14 cellular contexts compared by ENCODE assay signal in genomic region chr4:52640808-52641595, GRCh38. TPM values are rescaled to one million over a fixed set of nuclear protein-coding genes. Genes with fewer than 3 reads are reported as not detected.
DNase-seq lines count a peak whose midpoint lies in the region; ATAC-seq, FAIRE-seq and TF ChIP-seq lines count a peak whose summit lies in the region.
"Had no signal": no experiment of that assay in that cellular context is flagged by ENCODE, and none has a peak within 500 bp of the region (broad histone marks: within the 10 kb centered on the region; RNA-seq: fewer than 3 reads in every experiment).

No MANE protein-coding gene starts in this region.

- no peak overlapping the region for H4K5ac ChIP-seq in H9 (ENCODE audit: insufficient read length, low read depth, low read length)

- no peak overlapping the region for H3K4me2 ChIP-seq in H9 (ENCODE audit: insufficient read depth, insufficient read length, low read length)

- intact Hi-C loops in esophagus muscularis mucosa (cut with DNase I): no loop called here

- H3K23ac ChIP-seq in H9 (ENCODE audit: insufficient read length, low read depth, low read length): no peak overlapping the region

- ATAC-seq in T-helper 17 cell: no peak

- H3K4me3 ChIP-seq in esophagus muscularis mucosa: no peak overlapping the region
- H3K4me3 ChIP-seq in small intestine (ENCODE audit: low read depth in 1 of 2, low read length in 2 of 2): no peak overlapping the region

- H2BK12ac ChIP-seq in H9 (ENCODE audit: insufficient read length, low read depth, low read length): no peak overlapping the region

- H4K20me1 ChIP-seq in H9 (ENCODE audit: control insufficient read depth, insufficient read depth, insufficient read length): no peaks in the 10 kb centered on the region

- FAIRE-seq in small intestine (lab: Jason Lieb, UNC): no peak
- FAIRE-seq: colon had no signal

- no peak overlapping the region for H3K56ac ChIP-seq in H9 (ENCODE audit: insufficient read length, low read depth, low read length)

- H3K27ac Mint-ChIP-seq in H9 (peak overlapping the region in 2 of 3 experiments; percentile 2 to 31; a peak in 2 of 7 replicates), T-helper 17 cell (peak overlapping the region; percentile 1)

- H3K27ac ChIP-seq in H9 (ENCODE audit: insufficient read length, low read depth, low read length) (no peak overlapping the region), esophagus muscularis mucosa (replicated peaks in 1 of 4) (peak overlapping the region; percentile 19 to 62 (median 41)), small intestine (ENCODE audit: low read depth in 1 of 2, low read length in 1 of 2) (no peak overlapping the region)

- no peak overlapping the region for H2AK5ac ChIP-seq in H9 (ENCODE audit: insufficient read length, low read length)

- no peak for TF ChIP-seq CTCF in H9 (conservative IDR thresholded peaks at IDR 0.05)
- no peak for TF ChIP-seq CTCF in esophagus muscularis mucosa (IDR thresholded peaks at IDR 0.05)
- TF ChIP-seq CTCF in GM13977 (IDR thresholded peaks at IDR 0.05; ENCODE audit: extremely low read depth, insufficient read depth, missing control alignments): no peak

- H3K9ac ChIP-seq in H9 (ENCODE audit: extremely low read depth, insufficient read length, low read length): no peak overlapping the region

- H3K79me1 ChIP-seq in H9 (ENCODE audit: insufficient read depth, low read depth, low read length, poor library complexity, severe bottlenecking): peaks cover 6% of the 10 kb centered on the region

- no peaks in the 10 kb centered on the region for H3K9me3 ChIP-seq in H9 (ENCODE audit: control insufficient read depth, low read depth, low read length)
- H3K9me3 ChIP-seq in T-helper 17 cell (ENCODE audit: control insufficient read depth, low read length, poor library complexity, severe bottlenecking): no peaks in the 10 kb centered on the region
- no peaks in the 10 kb centered on the region for H3K9me3 ChIP-seq in esophagus muscularis mucosa
- H3K9me3 ChIP-seq in small intestine (ENCODE audit: control insufficient read depth, low read depth): no peaks in the 10 kb centered on the region

- H4K91ac ChIP-seq in H9 (ENCODE audit: insufficient read length, low read depth, low read length): no peak overlapping the region

- peaks cover 6% of the 10 kb centered on the region; the same call in 1 of the 2 replicates for H3K4me1 ChIP-seq in H9 (ENCODE audit: insufficient read depth, low read length)
- H3K4me1 ChIP-seq in esophagus muscularis mucosa: peaks cover 40% of the 10 kb centered on the region in 4 donors
- H3K4me1 ChIP-seq in small intestine (ENCODE audit: control insufficient read depth in 2 of 2, insufficient read depth in 1 of 2, low read depth in 1 of 2, low read length in 1 of 2): peaks cover 0 to 15% of the 10 kb centered on the region in 2 donors

- TF ChIP-seq POLR2A in esophagus muscularis mucosa (IDR thresholded peaks at IDR 0.05; ENCODE audit: low read depth): no peak

- H3K36me3 Mint-ChIP-seq in H9 (ENCODE audit: insufficient read depth in 1 of 3, low read depth in 3 of 3) (peaks cover 9 to 19% (median 9%) of the 10 kb centered on the region in 3 experiments; a peak in 6 of 7 replicates), T-helper 17 cell (ENCODE audit: low read depth) (no peaks in the 10 kb centered on the region)

- H3K36me3 ChIP-seq in esophagus muscularis mucosa (no peaks in the 10 kb centered on the region), small intestine (ENCODE audit: control insufficient read depth in 2 of 2, insufficient read depth in 2 of 2, low read length in 2 of 2) (no peaks in the 10 kb centered on the region)

- H2BK5ac ChIP-seq in H9 (ENCODE audit: insufficient read length, low read length): no peak overlapping the region

- H3K4me3 Mint-ChIP-seq in H9 (no peak overlapping the region; a peak in 1 of 5 replicates), T-helper 17 cell (peak overlapping the region; percentile 19)
- H3K4me3 Mint-ChIP-seq: activated T-cell treated with anti-CD3 and anti-CD28 coated beads, Interleukin-2, amount 50 U/mL, for 4 hours had no signal

- no peak overlapping the region for H2BK20ac ChIP-seq in H9 (ENCODE audit: low read depth, low read length, poor library complexity, severe bottlenecking)

- H2BK15ac ChIP-seq in H9 (ENCODE audit: low read depth, low read length): no peak overlapping the region

- H4K8ac ChIP-seq in H9 (replicated peaks; ENCODE audit: insufficient read length, low read depth, low read length): no peak overlapping the region

- no CpG with 5 or more reads among the region's 7 CpGs for WGBS in H9 (ENCODE audit: extremely low coverage, insufficient read length, low lambda C conversion rate)
- WGBS in esophagus muscularis mucosa: 30% methylated on average over 7 of the region's 7 CpGs
- 66 to 81% (median 77%) methylated on average over 7 of the region's 7 CpGs for WGBS in small intestine, 3 donors

- no peaks in the 10 kb centered on the region for H3K23me2 ChIP-seq in H9 (ENCODE audit: insufficient read length, low read depth, low read length, poor library complexity, severe bottlenecking)

- H3K14ac ChIP-seq in H9 (ENCODE audit: insufficient read depth, low read length): no peak overlapping the region

- in situ Hi-C loops in GM13977 (cut with MboI; ENCODE audit: low pct_unique_long_range_greater_than_20kb, low sequenced_read_pairs, unreplicated experiment): no loop called here

- no peak overlapping the region for H2BK120ac ChIP-seq in H9 (ENCODE audit: low read depth, low read length, poor library complexity, severe bottlenecking)

- TF ChIP-seq EP300 in esophagus muscularis mucosa (IDR thresholded peaks at IDR 0.05): no peak

- H3K18ac ChIP-seq in H9 (ENCODE audit: insufficient read length, low read depth, low read length): no peak overlapping the region

- H3K4ac ChIP-seq in H9 (ENCODE audit: low read depth, low read length): no peak overlapping the region

- H3K4me1 Mint-ChIP-seq in H9 (peaks cover 38 to 44% of the 10 kb centered on the region in 2 experiments), T-helper 17 cell (peaks cover 48% of the 10 kb centered on the region)

- peaks cover 38% of the 10 kb centered on the region; the same call in 1 of the 2 replicates for H3K79me2 ChIP-seq in H9 (ENCODE audit: insufficient read depth, low read length)

- H3K27me3 ChIP-seq in H9 (ENCODE audit: insufficient read depth, low read length) (no peaks in the 10 kb centered on the region), esophagus muscularis mucosa (no peaks in the 10 kb centered on the region), small intestine (ENCODE audit: control insufficient read depth in 2 of 2, insufficient read depth in 2 of 2, low read length in 2 of 2) (no peaks in the 10 kb centered on the region)

- DNase-seq in H9 (no peak), T-helper 17 cell (no peak), esophagus muscularis mucosa (ENCODE audit: extremely low spot score) (no peak), smooth muscle cell of the brain vasculature (ENCODE audit: low read depth, low spot score) (peak; percentile 31), COLO829 (ENCODE audit: low spot score) (no peak), AML-193 (lab: John Stamatoyannopoulos, UW) (no peak), GM13977 (ENCODE audit: low spot score) (no peak), small intestine (no peak)
- DNase-seq: activated CD4-positive, CD25-positive, alpha-beta regulatory T cell; activated T-cell treated with anti-CD3 and anti-CD28 coated beads, Interleukin-2, amount 50 U/mL, for 4 hours; COR-L47; NCI-H510A; SIG-M5 had no signal

- no peaks in the 10 kb centered on the region for H3K27me3 Mint-ChIP-seq in H9 (ENCODE audit: low read depth)
- H3K27me3 Mint-ChIP-seq in T-helper 17 cell: no peaks in the 10 kb centered on the region

- H3K9me3 Mint-ChIP-seq in H9: peaks cover 0 to 4% of the 10 kb centered on the region in 2 experiments; a peak in 2 of 5 replicates
- H3K9me3 Mint-ChIP-seq: activated T-cell treated with anti-CD3 and anti-CD28 coated beads, Interleukin-2, amount 50 U/mL, for 4 hours had no signal

- H3T11ph ChIP-seq in H9 (ENCODE audit: low read length): no peak overlapping the region

- no peak overlapping the region for H2AFZ ChIP-seq in H9 (ENCODE audit: low read length)

RNA-seq across cellular contexts. Expression of gene USP46, which starts 18.1 kb away (rescaled TPM):
- 53.6 and 59.8 TPM in 2 replicates for total RNA-seq in H9 (2021)
- 10 to 100 TPM; 22.5 to 24.0 TPM for total RNA-seq in T-helper 17 cell
- 1 to 10 TPM; 6.6 to 9.3 (median 7.8) TPM for total RNA-seq in esophagus muscularis mucosa
- polyA plus RNA-seq in small intestine: 1 to 10 TPM; 2.2 to 4.2 (median 3.1) TPM

Comparison
In these comparisons a context has a peak if more than half of its experiments do, and no peak if none do; other contexts are left out.
1. H3K27ac ChIP-seq: peak in esophagus muscularis mucosa (4 of 4); none in H9 (single experiment) and small intestine (0 of 2).